Comparison of ENCODE assay signal across 11 cellular contexts in genomic region chr1:116777831-116778830, GRCh38. TPM values are rescaled to one million over a fixed set of nuclear protein-coding genes. Genes with fewer than 3 reads are reported as not detected.
DNase-seq lines count a peak whose midpoint lies in the region; ATAC-seq and TF ChIP-seq lines count a peak whose summit lies in the region.
"Had no signal": no experiment of that assay in that cellular context is flagged by ENCODE, and none has a peak within 500 bp of the region (broad histone marks: within the 10 kb centered on the region; RNA-seq: fewer than 3 reads in every experiment).

No MANE protein-coding gene starts in this region.

- CTCF ChIA-PET in Calu3 (lab: Charles Lee) = interaction anchor here (1.2 kb wide), 1 partner anchor 10 kb away, joined by 3 read pairs; no protein-coding TSS in a partner anchor

- ATAC-seq in HG03060 (IDR thresholded peaks at IDR 0.05; ENCODE audit: low read depth, unreplicated experiment) = peak; percentile 37
- peak; percentile 59 to 65 for ATAC-seq in activated naive CD4-positive, alpha-beta T cell treated with anti-CD3 and anti-CD28 coated beads, Interleukin-2, amount 50 U/mL, for 72 hours
- ATAC-seq in GM21529 (IDR thresholded peaks at IDR 0.05; ENCODE audit: unreplicated experiment) = no peak

- no peaks in the 10 kb centered on the region for H3K36me3 Mint-ChIP-seq in Calu3 (ENCODE audit: insufficient read depth, unreplicated experiment)
- H3K36me3 Mint-ChIP-seq in activated naive CD4-positive, alpha-beta T cell treated with anti-CD3 and anti-CD28 coated beads, Interleukin-2, amount 50 U/mL, for 72 hours = peaks cover 12 to 55% of the 10 kb centered on the region in 2 donors

- H3K9ac ChIP-seq in liver (ENCODE audit: low read depth in 1 of 2, low read length in 2 of 2) = no peak overlapping the region

- no peak for TF ChIP-seq CTCF in Calu3 (IDR thresholded peaks at IDR 0.05; ENCODE audit: unreplicated experiment)
- no peak for TF ChIP-seq CTCF in liver (IDR thresholded peaks at IDR 0.05; ENCODE audit: low read depth, low read length, missing input control)

- H3K36me3 ChIP-seq in liver (ENCODE audit: control insufficient read depth in 4 of 4, insufficient read depth in 3 of 4, low read depth in 1 of 4, low read length in 3 of 4) = no peaks in the 10 kb centered on the region

- H3K4me1 Mint-ChIP-seq in Calu3 (ENCODE audit: low read depth, unreplicated experiment) = peaks cover 33% of the 10 kb centered on the region
- H3K4me1 Mint-ChIP-seq: nephron had no signal

- no peaks in the 10 kb centered on the region for H3K9me3 Mint-ChIP-seq in Calu3 (ENCODE audit: low read depth, unreplicated experiment)
- peaks cover 0 to 4% of the 10 kb centered on the region in 2 donors for H3K9me3 Mint-ChIP-seq in activated naive CD4-positive, alpha-beta T cell treated with anti-CD3 and anti-CD28 coated beads, Interleukin-2, amount 50 U/mL, for 72 hours

- peaks cover 0 to 3% (median 0%) of the 10 kb centered on the region in 4 donors for H3K4me1 ChIP-seq in liver (ENCODE audit: control insufficient read depth in 4 of 4, insufficient read depth in 4 of 4, low read length in 3 of 4)

- peak overlapping the region; percentile 11 for H3K27ac Mint-ChIP-seq in Calu3 (ENCODE audit: unreplicated experiment)
- peak overlapping the region; percentile 57 to 71 for H3K27ac Mint-ChIP-seq in activated naive CD4-positive, alpha-beta T cell treated with anti-CD3 and anti-CD28 coated beads, Interleukin-2, amount 50 U/mL, for 72 hours
- H3K27ac Mint-ChIP-seq: nephron had no signal

- peak overlapping the region in 1 of 3 donors; percentile 3 for H3K4me3 ChIP-seq in liver (ENCODE audit: low read depth in 1 of 3, low read length in 3 of 3)

- no peak for TF ChIP-seq RAD21 in liver (IDR thresholded peaks at IDR 0.05)

- peaks cover 0 to 6% (median 2%) of the 10 kb centered on the region in 4 donors for H3K9me3 ChIP-seq in liver (ENCODE audit: control insufficient read depth in 4 of 4, low read length in 3 of 4)

- peak; percentile 15 for DNase-seq in Calu3
- DNase-seq in activated naive CD4-positive, alpha-beta T cell treated with anti-CD3 and anti-CD28 coated beads, Interleukin-2, amount 50 U/mL, for 72 hours (ENCODE audit: low spot score in 2 of 2) = no peak
- DNase-seq in DMS 273 (lab: John Stamatoyannopoulos, UW; ENCODE audit: unreplicated experiment) = no peak
- no peak for DNase-seq in ureter (ENCODE audit: low spot score)
- no peak for DNase-seq in NOMO-1 treated with dmso at 0.1 percent for 144 hours (lab: John Stamatoyannopoulos, UW; ENCODE audit: unreplicated experiment)
- DNase-seq: erythroblast, NCI-H446 had no signal

- 36% methylated on average over 3 of the region's 3 CpGs for WGBS in liver

- BruUV-seq in Calu3 (replicated peaks; lab: Mats Ljungman, UMichigan) = no TSS peak

- peak overlapping the region; percentile 53 for H3K4me3 Mint-ChIP-seq in Calu3 (ENCODE audit: low read depth, unreplicated experiment)
- H3K4me3 Mint-ChIP-seq: nephron had no signal

- no peaks in the 10 kb centered on the region for H3K27me3 ChIP-seq in liver (ENCODE audit: control insufficient read depth in 4 of 4, insufficient read depth in 4 of 4, low read length in 3 of 4)

- intact Hi-C loops in Calu3 (cut with micrococcal nuclease; ENCODE audit: unreplicated experiment) = no loop called here

- H3K27me3 Mint-ChIP-seq in Calu3 (ENCODE audit: unreplicated experiment) = no peaks in the 10 kb centered on the region

- H3K27ac ChIP-seq in liver (ENCODE audit: low read depth in 1 of 2, low read length in 2 of 2) = no peak overlapping the region

TF ChIP-seq in liver, 16 proteins besides CTCF, POLR2A, EP300 and RAD21:
- TF ChIP-seq FOXA2 (IDR thresholded peaks at IDR 0.05) (peak; percentile 64), REST (IDR thresholded peaks at IDR 0.05) (no peak), GABPA (IDR thresholded peaks at IDR 0.05 in 1 of 2, conservative IDR thresholded peaks at IDR 0.05 in 1 of 2) (no peak), NR2F2 (IDR thresholded peaks at IDR 0.05) (no peak), RXRA (IDR thresholded peaks at IDR 0.05) (peak in 1 of 2 donors; percentile 25), HNF4A (conservative IDR thresholded peaks at IDR 0.05) (peak; percentile 23 to 37), MAX (IDR thresholded peaks at IDR 0.05) (no peak), JUND (IDR thresholded peaks at IDR 0.05) (peak in 1 of 2 donors; percentile 37), SP1 (IDR thresholded peaks at IDR 0.05) (no peak), HNF4G (IDR thresholded peaks at IDR 0.05) (no peak), YY1 (IDR thresholded peaks at IDR 0.05) (no peak), EGR1 (IDR thresholded peaks at IDR 0.05; ENCODE audit: low read depth in 2 of 2) (no peak), TAF1 (conservative IDR thresholded peaks at IDR 0.05) (no peak), FOXA1 (IDR thresholded peaks at IDR 0.05) (peak; percentile 43), ZBTB33 (IDR thresholded peaks at IDR 0.05) (no peak), ATF3 (IDR thresholded peaks at IDR 0.05) (no peak)

RNA-seq across cellular contexts. Expression of gene CD2, which starts 23.9 kb away (rescaled TPM):
- not detected in 2 replicates for total RNA-seq in Calu3 (2022)
- total RNA-seq in activated naive CD4-positive, alpha-beta T cell treated with anti-CD3 and anti-CD28 coated beads, Interleukin-2, amount 50 U/mL, for 72 hours = 100 to 1,000 TPM; 291 to 437 TPM
- 1 to 10 TPM in 1 of 2 donors, under 1 TPM in 1; 0.28 to 1.1 TPM for total RNA-seq in liver
- polyA plus RNA-seq in liver = 1 to 10 TPM in 1 of 2 donors, under 1 TPM in 1; 0.69 to 1.5 TPM
- 7.1 TPM for total RNA-seq in ureter

Comparison
In these comparisons a context has a peak if more than half of its experiments do, and no peak if none do; other contexts are left out.
1. RNA of gene CD2, which starts 23.9 kb away (total RNA-seq): 291 to 437 TPM in activated naive CD4-positive, alpha-beta T cell treated with anti-CD3 and anti-CD28 coated beads, Interleukin-2, amount 50 U/mL, for 72 hours; 7.1 TPM in ureter (single experiment), 0.28 to 1.1 TPM in liver and not detected in Calu3; every median in the first group is over 10 times any median in the second.